Comparison of ENCODE assay signal across 20 cellular contexts in the genomic region with DNA sequence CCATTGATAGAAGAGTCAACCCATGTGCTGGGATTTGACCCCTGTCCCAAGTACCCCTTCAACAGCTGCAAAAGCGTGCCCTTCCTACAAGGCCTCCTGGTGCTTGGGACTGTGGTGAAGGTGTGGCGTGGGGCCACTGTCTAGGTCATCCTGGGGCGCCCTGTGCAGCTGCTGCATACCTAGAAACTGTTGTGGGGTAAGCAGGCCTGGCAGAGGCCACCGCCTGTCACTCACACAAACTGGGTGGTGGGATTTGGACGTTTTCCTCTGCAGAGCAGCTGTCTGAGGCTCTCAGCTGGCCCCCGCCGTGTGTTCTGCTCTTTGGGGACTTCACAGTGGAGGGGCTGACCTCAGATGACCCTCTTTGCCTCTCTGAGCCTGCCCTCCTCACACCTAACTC.
"Had no signal": no experiment of that assay in that cellular context is flagged by ENCODE, and none has a peak within 500 bp of the region (broad histone marks: within the 10 kb centered on the region; RNA-seq: fewer than 3 reads in every experiment).

No MANE protein-coding gene starts in this region.

- FAIRE-seq: endothelial cell of umbilical vein, small intestine had no signal

- ATAC-seq: foreskin keratinocyte; left ventricle myocardium superior; naive thymus-derived CD4-positive, alpha-beta T cell had no signal

- H3K4me1 ChIP-seq: colonic mucosa, foreskin keratinocyte had no signal

- H3K27ac ChIP-seq: colonic mucosa, foreskin keratinocyte, right atrium auricular region, sigmoid colon, testis, tibial nerve had no signal

- H3K27me3 ChIP-seq: colonic mucosa, foreskin keratinocyte, right atrium auricular region, testis, tibial nerve had no signal

- H3K36me3 ChIP-seq: colonic mucosa, right atrium auricular region, sigmoid colon, tibial nerve had no signal

- DNase-seq: colonic mucosa; dermis blood vessel endothelial cell; erythroblast; foreskin keratinocyte; head of caudate nucleus; hippocampal formation; left ventricle myocardium superior; mesenchymal stem cell; midbrain; naive thymus-derived CD4-positive, alpha-beta T cell; nephron progenitor cell; sigmoid colon; stimulated activated CD4-positive, alpha-beta T cell treated with anti-CD3 and anti-CD28 coated beads, Interleukin-12 subunit alpha, Interleukin-12 subunit beta, amount 100 ng/mL, for 4 hours; stimulated activated naive CD4-positive, alpha-beta T cell treated with Interleukin-2 at 50 U/mL for 16 hours had no signal

- H3K4me3 ChIP-seq: colonic mucosa, lung, right atrium auricular region, sigmoid colon, testis, tibial nerve had no signal

- H3K9me3 ChIP-seq: colonic mucosa, right atrium auricular region, sigmoid colon, testis, tibial nerve had no signal
